8 cellular contexts compared by ENCODE assay signal in genomic region chr3:172591876-172592771, GRCh38.
DNase-seq lines count a peak whose midpoint lies in the region; ATAC-seq and TF ChIP-seq lines count a peak whose summit lies in the region.

No MANE protein-coding gene starts in this region.

- peaks cover 37% of the 10 kb centered on the region for H3K9me3 Mint-ChIP-seq in activated T-helper 1 cell treated with anti-CD3 and anti-CD28 coated beads, Interleukin-12 subunit alpha, Interleukin-12 subunit beta, Interleukin-2, Interleukin-4 antibody, amounts not matched to agents 30 ng/mL and 10 ng/mL and 1 ng/mL, durations not matched to agents 14 hours and 24 hours and 36 hours

- H3K27ac Mint-ChIP-seq in activated T-helper 1 cell treated with anti-CD3 and anti-CD28 coated beads, Interleukin-12 subunit alpha, Interleukin-12 subunit beta, Interleukin-2, Interleukin-4 antibody, amounts not matched to agents 30 ng/mL and 10 ng/mL and 1 ng/mL, durations not matched to agents 14 hours and 24 hours and 36 hours, result peak overlapping the region; percentile 91

- intact Hi-C loops in activated T-helper 1 cell treated with anti-CD3 and anti-CD28 coated beads, Interleukin-12 subunit alpha, Interleukin-12 subunit beta, Interleukin-2, Interleukin-4 antibody, amounts not matched to agents 30 ng/mL and 10 ng/mL and 1 ng/mL, durations not matched to agents 14 hours and 24 hours and 36 hours (cut with micrococcal nuclease), result loop anchor here (1.0 to 2.0 kb wide), 11 partner anchors 10 to 158 kb away; partner anchors contain the start of genes ECT2 and NCEH1
- intact Hi-C loops in posterior vena cava (cut with DNase I), result loop anchor here (10.0 kb wide), 2 partner anchors 77 to 97 kb away; no protein-coding TSS in a partner anchor

- peaks cover 89% of the 10 kb centered on the region for H3K4me1 Mint-ChIP-seq in activated T-helper 1 cell treated with anti-CD3 and anti-CD28 coated beads, Interleukin-12 subunit alpha, Interleukin-12 subunit beta, Interleukin-2, Interleukin-4 antibody, amounts not matched to agents 30 ng/mL and 10 ng/mL and 1 ng/mL, durations not matched to agents 14 hours and 24 hours and 36 hours (ENCODE audit: low read depth)

- TF ChIP-seq CTCF in foreskin fibroblast (IDR thresholded peaks at IDR 0.05; ENCODE audit: low read depth, low read length), result no peak

- peaks cover 4% of the 10 kb centered on the region for H3K27me3 Mint-ChIP-seq in activated T-helper 1 cell treated with anti-CD3 and anti-CD28 coated beads, Interleukin-12 subunit alpha, Interleukin-12 subunit beta, Interleukin-2, Interleukin-4 antibody, amounts not matched to agents 30 ng/mL and 10 ng/mL and 1 ng/mL, durations not matched to agents 14 hours and 24 hours and 36 hours (ENCODE audit: insufficient read depth)

- H3K36me3 Mint-ChIP-seq in activated T-helper 1 cell treated with anti-CD3 and anti-CD28 coated beads, Interleukin-12 subunit alpha, Interleukin-12 subunit beta, Interleukin-2, Interleukin-4 antibody, amounts not matched to agents 30 ng/mL and 10 ng/mL and 1 ng/mL, durations not matched to agents 14 hours and 24 hours and 36 hours (ENCODE audit: low read depth), result peaks cover 35% of the 10 kb centered on the region

- DNase-seq in Daoy (ENCODE audit: low read depth) (peak; percentile 98), NAMALWA (ENCODE audit: low spot score) (peak; percentile 10), foreskin fibroblast (no peak), NCI-H146 (lab: John Stamatoyannopoulos, UW) (no peak), posterior vena cava (ENCODE audit: low spot score) (no peak)
- DNase-seq in activated T-helper 1 cell treated with anti-CD3 and anti-CD28 coated beads, Interleukin-12 subunit alpha, Interleukin-12 subunit beta, Interleukin-2, Interleukin-4 antibody, amounts not matched to agents 30 ng/mL and 10 ng/mL and 1 ng/mL, durations not matched to agents 14 hours and 24 hours and 36 hours (ENCODE audit: low spot score), result peak; percentile 92
- DNase-seq in stimulated activated CD4-positive, alpha-beta T cell treated with anti-CD3 and anti-CD28 coated beads, Interleukin-1b, Interleukin-23, amount 100 ng/mL, for 48 hours, result peak; percentile 93

- ATAC-seq in GM21723 (IDR thresholded peaks at IDR 0.05; ENCODE audit: unreplicated experiment), result peak; percentile 88

- peak overlapping the region; percentile 70 for H3K4me3 Mint-ChIP-seq in activated T-helper 1 cell treated with anti-CD3 and anti-CD28 coated beads, Interleukin-12 subunit alpha, Interleukin-12 subunit beta, Interleukin-2, Interleukin-4 antibody, amounts not matched to agents 30 ng/mL and 10 ng/mL and 1 ng/mL, durations not matched to agents 14 hours and 24 hours and 36 hours

- no peak overlapping the region for H3K4me3 ChIP-seq in foreskin fibroblast (ENCODE audit: low read depth in 1 of 2, low read length in 2 of 2)

Comparison
In these comparisons a context has a peak if more than half of its experiments do, and no peak if none do; other contexts are left out.
1. DNase-seq: peak in Daoy (single experiment), NAMALWA (single experiment), activated T-helper 1 cell treated with anti-CD3 and anti-CD28 coated beads, Interleukin-12 subunit alpha, Interleukin-12 subunit beta, Interleukin-2, Interleukin-4 antibody, amounts not matched to agents 30 ng/mL and 10 ng/mL and 1 ng/mL, durations not matched to agents 14 hours and 24 hours and 36 hours (single experiment) and stimulated activated CD4-positive, alpha-beta T cell treated with anti-CD3 and anti-CD28 coated beads, Interleukin-1b, Interleukin-23, amount 100 ng/mL, for 48 hours (single experiment); none in foreskin fibroblast (0 of 2), NCI-H146 (single experiment) and posterior vena cava (single experiment).